Comparison of ENCODE assay signal across 15 cellular contexts in genomic region chr21:15841856-15842564, GRCh38.
DNase-seq lines count a peak whose midpoint lies in the region; TF ChIP-seq lines count a peak whose summit lies in the region.
"Had no signal": no experiment of that assay in that cellular context is flagged by ENCODE, and none has a peak within 500 bp of the region (broad histone marks: within the 10 kb centered on the region; RNA-seq: fewer than 3 reads in every experiment).

No MANE protein-coding gene starts in this region.

- no peak overlapping the region for H3K27ac Mint-ChIP-seq in CD8-positive, alpha-beta memory T cell
- H3K27ac Mint-ChIP-seq: activated naive CD4-positive, alpha-beta T cell treated with anti-CD3 and anti-CD28 coated beads for 36 hours; B cell had no signal

- no peaks in the 10 kb centered on the region for H3K4me1 ChIP-seq in CD8-positive, alpha-beta memory T cell (ENCODE audit: insufficient read depth, low read length)
- H3K4me1 ChIP-seq: uterus had no signal

- no peaks in the 10 kb centered on the region for H3K27me3 Mint-ChIP-seq in CD8-positive, alpha-beta memory T cell
- H3K27me3 Mint-ChIP-seq: B cell had no signal

- peaks cover 0 to 30% (median 3%) of the 10 kb centered on the region in 3 donors for H3K36me3 Mint-ChIP-seq in CD8-positive, alpha-beta memory T cell

- H3K4me3 Mint-ChIP-seq in CD8-positive, alpha-beta memory T cell, result no peak overlapping the region
- H3K4me3 Mint-ChIP-seq: activated naive CD4-positive, alpha-beta T cell treated with anti-CD3 and anti-CD28 coated beads for 36 hours; B cell had no signal

- H3K27me3 ChIP-seq in CD8-positive, alpha-beta memory T cell (ENCODE audit: insufficient read depth, low read length, poor library complexity, severe bottlenecking), result no peaks in the 10 kb centered on the region
- H3K27me3 ChIP-seq: heart right ventricle, uterus had no signal

- peaks cover 13% of the 10 kb centered on the region for H3K36me3 ChIP-seq in CD8-positive, alpha-beta memory T cell (ENCODE audit: insufficient read depth, low read length)
- H3K36me3 ChIP-seq: uterus had no signal

- CTCF ChIA-PET in CD8-positive, alpha-beta memory T cell (lab: Charles Lee), result no interaction called here

- no peak overlapping the region for H3K27ac ChIP-seq in caudate nucleus (ENCODE audit: low read depth, low read length)
- H3K27ac ChIP-seq in CD8-positive, alpha-beta memory T cell (ENCODE audit: low read depth, low read length), result no peak overlapping the region
- H3K27ac ChIP-seq: heart right ventricle, lower lobe of right lung, uterus had no signal

- DNase-seq in ACHN (peak; percentile 89), HK-2 (ENCODE audit: unreplicated experiment) (peak; percentile 4), amniotic stem cell (lab: John Stamatoyannopoulos, UW) (peak; percentile 53), foreskin fibroblast (peak; percentile 34 to 62), caudate nucleus (lab: John Stamatoyannopoulos, UW) (no peak), DMS53 treated with DMSO at 0.1 percent for 48 hours (lab: John Stamatoyannopoulos, UW; ENCODE audit: unreplicated experiment) (no peak)
- DNase-seq in stimulated activated CD4-positive, alpha-beta T cell treated with anti-CD3 and anti-CD28 coated beads, Interleukin-2, amount 100 ng/mL, for 24 hours, result no peak
- DNase-seq in CD8-positive, alpha-beta memory T cell, result no peak
- DNase-seq: activated naive CD4-positive, alpha-beta T cell treated with anti-CD3 and anti-CD28 coated beads for 36 hours; GF-D8; heart right ventricle; lower lobe of right lung; NCI-H345; uterus had no signal

- no peak for TF ChIP-seq CTCF in foreskin fibroblast (IDR thresholded peaks at IDR 0.05; ENCODE audit: low read depth, low read length)

- H3K9me3 ChIP-seq in CD8-positive, alpha-beta memory T cell (ENCODE audit: low read length), result no peaks in the 10 kb centered on the region
- H3K9me3 ChIP-seq: heart right ventricle, lower lobe of right lung, uterus had no signal

- H3K4me3 ChIP-seq in foreskin fibroblast (ENCODE audit: low read depth in 1 of 2, low read length in 2 of 2), result no peak overlapping the region
- H3K4me3 ChIP-seq in CD8-positive, alpha-beta memory T cell (ENCODE audit: low read length), result no peak overlapping the region
- H3K4me3 ChIP-seq: heart right ventricle, lower lobe of right lung, uterus had no signal

- in situ Hi-C loops in ACHN (cut with HindIII; ENCODE audit: low pct_ligation_motif_present, low pct_unique_long_range_greater_than_20kb, low sequenced_read_pairs), result no loop called here

- H3K4me1 Mint-ChIP-seq in CD8-positive, alpha-beta memory T cell, result peaks cover 5 to 17% (median 17%) of the 10 kb centered on the region in 3 donors
- H3K4me1 Mint-ChIP-seq: B cell had no signal

- POLR2A ChIA-PET in CD8-positive, alpha-beta memory T cell (lab: Charles Lee), result no interaction called here

- H3K9me3 Mint-ChIP-seq in CD8-positive, alpha-beta memory T cell, result no peaks in the 10 kb centered on the region
- H3K9me3 Mint-ChIP-seq: activated naive CD4-positive, alpha-beta T cell treated with anti-CD3 and anti-CD28 coated beads for 36 hours had no signal

Comparison
In these comparisons a context has a peak if more than half of its experiments do, and no peak if none do; other contexts are left out.
1. DNase-seq: peak in ACHN (single experiment), HK-2 (single experiment), amniotic stem cell (single experiment) and foreskin fibroblast (2 of 2); none in caudate nucleus (0 of 61), DMS53 treated with DMSO at 0.1 percent for 48 hours (single experiment), stimulated activated CD4-positive, alpha-beta T cell treated with anti-CD3 and anti-CD28 coated beads, Interleukin-2, amount 100 ng/mL, for 24 hours (0 of 2) and CD8-positive, alpha-beta memory T cell (0 of 5).